ENCODE assay signal across 8 cellular contexts in the genomic region with DNA sequence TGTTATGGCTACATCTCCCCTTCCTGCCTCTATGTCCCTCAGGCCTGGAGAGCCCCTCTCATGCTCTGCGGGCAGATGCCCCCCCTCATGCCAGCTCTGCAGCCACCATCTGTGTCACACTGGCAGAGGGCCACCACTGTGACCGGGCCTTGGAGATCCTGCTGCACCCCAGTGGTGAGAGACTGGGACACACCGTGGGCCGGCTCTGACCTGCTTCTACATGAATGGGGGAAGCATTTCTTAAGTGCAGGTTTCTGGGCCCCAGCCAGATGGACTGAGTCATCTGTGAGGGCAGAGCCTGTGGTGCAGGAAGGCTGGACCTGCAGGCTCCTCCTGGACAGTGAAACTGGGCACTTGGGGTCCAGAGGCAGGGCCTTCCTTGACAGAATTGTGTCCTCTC. TPM values are rescaled to one million over a fixed set of nuclear protein-coding genes. Genes with fewer than 3 reads are reported as not detected.
DNase-seq lines count a peak whose midpoint lies in the region; ATAC-seq, FAIRE-seq and TF ChIP-seq lines count a peak whose summit lies in the region.

No MANE protein-coding gene starts in this region.

- H3K36me3 Mint-ChIP-seq in naive thymus-derived CD8-positive, alpha-beta T cell, result peaks cover 0 to 2% (median 0%) of the 10 kb centered on the region in 3 donors

- no peak overlapping the region for H3K4me3 Mint-ChIP-seq in naive thymus-derived CD8-positive, alpha-beta T cell

- ATAC-seq in K562 (peak; percentile 77), lower lobe of right lung (peak; percentile 38 to 40), GM18870 (IDR thresholded peaks at IDR 0.05; ENCODE audit: unreplicated experiment) (no peak)
- no peak for ATAC-seq in naive thymus-derived CD8-positive, alpha-beta T cell

- TF ChIP-seq RAD21 in K562 (CRISPR knock-in tag; conservative IDR thresholded peaks at IDR 0.05 in 1 of 2, IDR thresholded peaks at IDR 0.05 in 1 of 2), result peak in 1 of 2 experiments; percentile 23; a peak in 1 of 4 replicates

- H3K4me1 Mint-ChIP-seq in naive thymus-derived CD8-positive, alpha-beta T cell, result peaks cover 6 to 10% (median 8%) of the 10 kb centered on the region in 4 donors

- no peak overlapping the region for H3K4me3 ChIP-seq in K562
- no peak overlapping the region for H3K4me3 ChIP-seq in lower lobe of right lung

- no peaks in the 10 kb centered on the region for H3K9me3 Mint-ChIP-seq in naive thymus-derived CD8-positive, alpha-beta T cell

- peaks cover 0 to 39% of the 10 kb centered on the region in 2 experiments; a peak in 3 of 5 replicates for H3K4me1 ChIP-seq in K562 (replicated peaks in 1 of 2; ENCODE audit: control insufficient read depth in 2 of 2, insufficient read depth in 2 of 2, low read length in 2 of 2)
- H3K4me1 ChIP-seq in lower lobe of right lung, result peaks cover 11% of the 10 kb centered on the region

- DNase-seq in C1 segment of cervical spinal cord (lab: John Stamatoyannopoulos, UW) (peak in 9 of 14 donors; percentile 6 to 83 (median 26)), LHCN-M2 (ENCODE audit: low read depth) (peak; percentile 77), K562 (ENCODE audit: extremely low read depth in 1 of 4, low spot score in 3 of 4) (peak; percentile 43 to 68 (median 54)), lower lobe of right lung (peak; percentile 71), NCI-H1048 (lab: John Stamatoyannopoulos, UW) (no peak), GF-D8 (lab: John Stamatoyannopoulos, UW) (no peak)
- DNase-seq in naive thymus-derived CD8-positive, alpha-beta T cell, result no peak

- no peaks in the 10 kb centered on the region for H3K9me3 ChIP-seq in K562 (replicated peaks; ENCODE audit: control insufficient read depth, insufficient read depth, low read depth, low read length)
- no peaks in the 10 kb centered on the region for H3K9me3 ChIP-seq in lower lobe of right lung

- H3K36me3 ChIP-seq in K562 (ENCODE audit: control insufficient read depth, insufficient read depth, low read length) (no peaks in the 10 kb centered on the region), lower lobe of right lung (no peaks in the 10 kb centered on the region)

- BruUV-seq in K562 (replicated peaks; lab: Mats Ljungman, UMichigan), result no TSS peak

- in situ Hi-C loops in K562 (cut with MboI), result no loop called here

- intact Hi-C loops in K562 (cut with micrococcal nuclease) (no loop called here), lower lobe of right lung (cut with DNase I) (no loop called here)

- no peak for FAIRE-seq in K562 (lab: Jason Lieb, UNC)

- 0 out of 2 replicates have a peak, but pooled peaks cover 5% of the 10 kb centered on the region for H4K20me1 ChIP-seq in K562 (replicated peaks; ENCODE audit: control insufficient read depth, insufficient read depth, low read length)

- no peak overlapping the region for H3K27ac ChIP-seq in K562 (ENCODE audit: extremely low read depth, low read depth, low read length)
- H3K27ac ChIP-seq in lower lobe of right lung, result no peak overlapping the region

- CTCF ChIA-PET in K562 (lab: Yijun Ruan, JAX; ENCODE audit: low intra/inter-chr PET ratio), result no interaction called here

- 0% methylated on average over 3 of the region's 4 CpGs for WGBS in K562 (ENCODE audit: insufficient coverage, low coverage, missing lambda C conversion rate)

- no peaks in the 10 kb centered on the region for H3K9me1 ChIP-seq in K562 (ENCODE audit: control insufficient read depth, insufficient read depth, low read length)

- no peaks in the 10 kb centered on the region for H3K79me2 ChIP-seq in K562 (ENCODE audit: control insufficient read depth, insufficient read depth, low read length)

- H3K27me3 ChIP-seq in K562 (ENCODE audit: control insufficient read depth in 2 of 2, insufficient read depth in 2 of 2, low read length in 2 of 2) (peaks cover 32 to 63% of the 10 kb centered on the region in 2 experiments), lower lobe of right lung (ENCODE audit: low read depth) (peaks cover 58% of the 10 kb centered on the region)

- TF ChIP-seq CTCF in K562 (IDR thresholded peaks at IDR 0.05 in 2 of 3, conservative IDR thresholded peaks at IDR 0.05 in 1 of 3; ENCODE audit: insufficient read depth in 2 of 3, low read depth in 1 of 3, low read length in 3 of 3) (peak in 2 of 3 experiments; percentile 13 to 17; a peak in 2 of 6 replicates), lower lobe of right lung (IDR thresholded peaks at IDR 0.05) (no peak)

- H3K9ac ChIP-seq in K562 (ENCODE audit: insufficient read depth in 1 of 2, low read depth in 2 of 2, low read length in 2 of 2), result peak overlapping the region in 1 of 2 experiments; percentile 6; a peak in 1 of 4 replicates

- H3K4me2 ChIP-seq in K562 (ENCODE audit: insufficient read depth, low read length), result no peak overlapping the region

- H3K27me3 Mint-ChIP-seq in naive thymus-derived CD8-positive, alpha-beta T cell, result peaks cover 19 to 38% (median 22%) of the 10 kb centered on the region in 5 donors

- H3K27ac Mint-ChIP-seq in naive thymus-derived CD8-positive, alpha-beta T cell, result no peak overlapping the region

- TF ChIP-seq POLR2A in K562 (conservative IDR thresholded peaks at IDR 0.05), result no peak

- TF ChIP-seq EP300 in K562 (IDR thresholded peaks at IDR 0.05; ENCODE audit: low read length), result no peak

- POLR2A ChIA-PET in K562 (lab: Yijun Ruan, JAX), result interaction anchor here (0.6 kb wide), 2 partner anchors 82 to 980 kb away, joined by 3 to 4 read pairs; no protein-coding TSS in a partner anchor
- POLR2A ChIA-PET in naive thymus-derived CD8-positive, alpha-beta T cell (lab: Charles Lee), result no interaction called here

- H2AFZ ChIP-seq in K562 (ENCODE audit: low read depth, low read length), result no peak overlapping the region

RNA-seq across cellular contexts. Expression of gene VWA5B2, which starts 4.8 kb away (rescaled TPM):
- total RNA-seq in LHCN-M2 (2014; rRNA removed), result not detected in 2 replicates
- not detected for polyA plus RNA-seq in LHCN-M2 (2012)
- total RNA-seq in K562 (2011; cell fraction: chromatin; rRNA removed; ENCODE audit: low replicate concordance), result not detected in 2 replicates
- total RNA-seq in K562 (2011; cell fraction: nucleolus; rRNA removed), result not detected in 2 replicates
- not detected in 2 replicates for total RNA-seq in K562 (2011; cell fraction: nucleoplasm; rRNA removed)
- total RNA-seq in K562 (2014; rRNA removed), result not detected in 2 replicates
- total RNA-seq in K562 (2014; rRNA removed; fragmentation: Illumina TruSeq; extraction: Trizol), result not detected in 2 replicates
- total RNA-seq in K562 (2015; rRNA removed; fragmentation: Illumina TruSeq; extraction: Trizol), result not detected in 2 replicates
- 0.04 TPM in 1 of 2 replicates, not detected in the other for total RNA-seq in K562 (2021)
- polyA plus RNA-seq in K562 (2011; rRNA removed), result not detected in 2 replicates
- polyA plus RNA-seq in K562 (2011; cell fraction: cytosol; rRNA removed), result not detected in 2 replicates
- polyA plus RNA-seq in K562 (2011; cell fraction: nucleus; rRNA removed), result not detected in 2 replicates
- 0.03 and 0.18 TPM in 2 replicates for polyA plus RNA-seq in K562 (2012)
- not detected in 2 replicates for polyA plus RNA-seq in K562 (2014; fragmentation: Illumina TruSeq; extraction: Trizol)
- polyA plus RNA-seq in K562 (2014; fragmentation: Nextera tagmentation; extraction: Ambion mirVana), result not detected
- not detected in 2 replicates for polyA plus RNA-seq in K562 (2014; rRNA removed)
- polyA minus RNA-seq in K562 (2011; rRNA and poly(A)+ RNA removed), result not detected in 2 replicates
- not detected in 2 replicates for polyA minus RNA-seq in K562 (2011; cell fraction: cytosol; rRNA and poly(A)+ RNA removed)
- not detected in 2 replicates for polyA minus RNA-seq in K562 (2011; cell fraction: nucleus; rRNA and poly(A)+ RNA removed)
- total RNA-seq in lower lobe of right lung, result 0.47 TPM
- total RNA-seq in naive thymus-derived CD8-positive, alpha-beta T cell, result under 1 TPM in 1 of 2 experiments, not detected in 1; 0.41 TPM
- under 1 TPM in 2 of 3 donors, not detected in 1; 0.12 to 0.23 TPM for polyA plus RNA-seq in naive thymus-derived CD8-positive, alpha-beta T cell

RNA-seq across cellular contexts. Expression of gene ALG3, which starts 14.5 kb away (rescaled TPM):
- total RNA-seq in LHCN-M2 (2014; rRNA removed) (71.4 and 77.7 TPM in 2 replicates), K562 (2014; rRNA removed) (80.1 and 93.3 TPM in 2 replicates), K562 (2014; rRNA removed; fragmentation: Illumina TruSeq; extraction: Trizol) (34.4 and 39.9 TPM in 2 replicates), K562 (2015; rRNA removed; fragmentation: Illumina TruSeq; extraction: Trizol) (47.5 and 48.2 TPM in 2 replicates), K562 (2021) (107 and 110 TPM in 2 replicates), lower lobe of right lung (30.1 TPM)
- polyA plus RNA-seq in LHCN-M2 (2012), result 34.2 TPM
- total RNA-seq in K562 (2011; cell fraction: chromatin; rRNA removed; ENCODE audit: low replicate concordance), result 121 and 277 TPM in 2 replicates
- 275 and 294 TPM in 2 replicates for total RNA-seq in K562 (2011; cell fraction: nucleolus; rRNA removed)
- total RNA-seq in K562 (2011; cell fraction: nucleoplasm; rRNA removed), result 247 and 308 TPM in 2 replicates
- polyA plus RNA-seq in K562 (2011; rRNA removed) (85.8 and 106 TPM in 2 replicates), K562 (2014; fragmentation: Illumina TruSeq; extraction: Trizol) (103 and 120 TPM in 2 replicates), K562 (2014; fragmentation: Nextera tagmentation; extraction: Ambion mirVana) (10 to 100 TPM; 37.5 to 41.1 TPM), K562 (2014; rRNA removed) (81.0 and 81.3 TPM in 2 replicates)
- polyA plus RNA-seq in K562 (2011; cell fraction: cytosol; rRNA removed), result 225 and 291 TPM in 2 replicates
- 181 and 255 TPM in 2 replicates for polyA plus RNA-seq in K562 (2011; cell fraction: nucleus; rRNA removed)
- polyA plus RNA-seq in K562 (2012), result 84.6 and 84.9 TPM in 2 replicates
- polyA minus RNA-seq in K562 (2011; rRNA and poly(A)+ RNA removed), result 146 and 213 TPM in 2 replicates
- 102 and 118 TPM in 2 replicates for polyA minus RNA-seq in K562 (2011; cell fraction: cytosol; rRNA and poly(A)+ RNA removed)
- 125 and 146 TPM in 2 replicates for polyA minus RNA-seq in K562 (2011; cell fraction: nucleus; rRNA and poly(A)+ RNA removed)
- 10 to 100 TPM; 37.7 to 45.3 TPM for total RNA-seq in naive thymus-derived CD8-positive, alpha-beta T cell
- 10 to 100 TPM; 47.6 to 68.6 (median 49.8) TPM for polyA plus RNA-seq in naive thymus-derived CD8-positive, alpha-beta T cell

RNA-seq across cellular contexts. Expression of gene EEF1AKMT4, which starts 15.2 kb away (rescaled TPM):
- total RNA-seq in LHCN-M2 (2014; rRNA removed) (2.9 and 5.2 TPM in 2 replicates), K562 (2014; rRNA removed) (24.5 and 29.6 TPM in 2 replicates), K562 (2014; rRNA removed; fragmentation: Illumina TruSeq; extraction: Trizol) (8.7 and 10.3 TPM in 2 replicates), K562 (2015; rRNA removed; fragmentation: Illumina TruSeq; extraction: Trizol) (11.5 and 11.6 TPM in 2 replicates), K562 (2021) (16.8 and 17.0 TPM in 2 replicates), lower lobe of right lung (2.6 TPM)
- polyA plus RNA-seq in LHCN-M2 (2012), result 3.9 TPM
- total RNA-seq in K562 (2011; cell fraction: chromatin; rRNA removed; ENCODE audit: low replicate concordance), result 5.5 and 16.7 TPM in 2 replicates
- total RNA-seq in K562 (2011; cell fraction: nucleolus; rRNA removed), result 18.0 and 19.9 TPM in 2 replicates
- 14.8 and 19.7 TPM in 2 replicates for total RNA-seq in K562 (2011; cell fraction: nucleoplasm; rRNA removed)
- polyA plus RNA-seq in K562 (2011; rRNA removed) (18.9 and 22.4 TPM in 2 replicates), K562 (2014; fragmentation: Illumina TruSeq; extraction: Trizol) (15.8 and 19.5 TPM in 2 replicates), K562 (2014; fragmentation: Nextera tagmentation; extraction: Ambion mirVana) (10 to 100 TPM; 47.4 to 49.4 TPM), K562 (2014; rRNA removed) (27.1 and 27.7 TPM in 2 replicates)
- polyA plus RNA-seq in K562 (2011; cell fraction: cytosol; rRNA removed), result 46.0 and 68.4 TPM in 2 replicates
- 17.7 and 18.3 TPM in 2 replicates for polyA plus RNA-seq in K562 (2011; cell fraction: nucleus; rRNA removed)
- polyA plus RNA-seq in K562 (2012), result 13.2 and 17.4 TPM in 2 replicates
- 13.2 and 19.6 TPM in 2 replicates for polyA minus RNA-seq in K562 (2011; rRNA and poly(A)+ RNA removed)
- polyA minus RNA-seq in K562 (2011; cell fraction: cytosol; rRNA and poly(A)+ RNA removed), result 7.8 and 11.6 TPM in 2 replicates
- polyA minus RNA-seq in K562 (2011; cell fraction: nucleus; rRNA and poly(A)+ RNA removed), result 11.4 and 15.1 TPM in 2 replicates
- total RNA-seq in naive thymus-derived CD8-positive, alpha-beta T cell, result 1 to 10 TPM; 1.4 to 1.8 TPM
- 1 to 10 TPM; 3.4 to 4.0 (median 3.5) TPM for polyA plus RNA-seq in naive thymus-derived CD8-positive, alpha-beta T cell

RNA-seq across cellular contexts. Expression of gene CAMK2N2, which starts 27.1 kb away (rescaled TPM):
- total RNA-seq in LHCN-M2 (2014; rRNA removed) (0.69 TPM in 1 of 2 replicates, not detected in the other), K562 (2014; rRNA removed) (0.12 TPM in 1 of 2 replicates, not detected in the other), K562 (2014; rRNA removed; fragmentation: Illumina TruSeq; extraction: Trizol) (not detected in 2 replicates), K562 (2015; rRNA removed; fragmentation: Illumina TruSeq; extraction: Trizol) (not detected in 2 replicates), K562 (2021) (0.22 and 0.27 TPM in 2 replicates), lower lobe of right lung (not detected)
- polyA plus RNA-seq in LHCN-M2 (2012), result 1.3 TPM
- not detected in 2 replicates for total RNA-seq in K562 (2011; cell fraction: chromatin; rRNA removed; ENCODE audit: low replicate concordance)
- not detected in 2 replicates for total RNA-seq in K562 (2011; cell fraction: nucleolus; rRNA removed)
- not detected in 2 replicates for total RNA-seq in K562 (2011; cell fraction: nucleoplasm; rRNA removed)
- polyA plus RNA-seq in K562 (2011; rRNA removed) (0.05 and 0.08 TPM in 2 replicates), K562 (2014; fragmentation: Illumina TruSeq; extraction: Trizol) (0.12 and 0.26 TPM in 2 replicates), K562 (2014; fragmentation: Nextera tagmentation; extraction: Ambion mirVana) (not detected), K562 (2014; rRNA removed) (0.11 TPM in 1 of 2 replicates, not detected in the other)
- polyA plus RNA-seq in K562 (2011; cell fraction: cytosol; rRNA removed), result 0.10 and 0.18 TPM in 2 replicates
- 0.70 TPM in 1 of 2 replicates, not detected in the other for polyA plus RNA-seq in K562 (2011; cell fraction: nucleus; rRNA removed)
- 0.11 and 0.13 TPM in 2 replicates for polyA plus RNA-seq in K562 (2012)
- 0.25 TPM in 1 of 2 replicates, not detected in the other for polyA minus RNA-seq in K562 (2011; rRNA and poly(A)+ RNA removed)
- not detected in 2 replicates for polyA minus RNA-seq in K562 (2011; cell fraction: cytosol; rRNA and poly(A)+ RNA removed)
- 0.27 TPM in 1 of 2 replicates, not detected in the other for polyA minus RNA-seq in K562 (2011; cell fraction: nucleus; rRNA and poly(A)+ RNA removed)
- not detected for total RNA-seq in naive thymus-derived CD8-positive, alpha-beta T cell
- polyA plus RNA-seq in naive thymus-derived CD8-positive, alpha-beta T cell, result not detected

RNA-seq across cellular contexts. Expression of gene ECE2, which starts 41.6 kb away (rescaled TPM):
- total RNA-seq in LHCN-M2 (2014; rRNA removed) (not detected in 2 replicates), K562 (2014; rRNA removed) (not detected in 2 replicates), K562 (2014; rRNA removed; fragmentation: Illumina TruSeq; extraction: Trizol) (not detected in 2 replicates), K562 (2015; rRNA removed; fragmentation: Illumina TruSeq; extraction: Trizol) (not detected in 2 replicates), K562 (2021) (not detected in 2 replicates), lower lobe of right lung (not detected)
- polyA plus RNA-seq in LHCN-M2 (2012), result not detected
- not detected in 2 replicates for total RNA-seq in K562 (2011; cell fraction: chromatin; rRNA removed; ENCODE audit: low replicate concordance)
- total RNA-seq in K562 (2011; cell fraction: nucleolus; rRNA removed), result not detected in 2 replicates
- total RNA-seq in K562 (2011; cell fraction: nucleoplasm; rRNA removed), result 0.15 TPM in 1 of 2 replicates, not detected in the other
- polyA plus RNA-seq in K562 (2011; rRNA removed) (not detected in 2 replicates), K562 (2014; fragmentation: Illumina TruSeq; extraction: Trizol) (not detected in 2 replicates), K562 (2014; fragmentation: Nextera tagmentation; extraction: Ambion mirVana) (not detected), K562 (2014; rRNA removed) (not detected in 2 replicates)
- 0.03 TPM in 1 of 2 replicates, not detected in the other for polyA plus RNA-seq in K562 (2011; cell fraction: cytosol; rRNA removed)
- polyA plus RNA-seq in K562 (2011; cell fraction: nucleus; rRNA removed), result 0.06 TPM in 1 of 2 replicates, not detected in the other
- not detected in 2 replicates for polyA plus RNA-seq in K562 (2012)
- polyA minus RNA-seq in K562 (2011; rRNA and poly(A)+ RNA removed), result not detected in 2 replicates
- polyA minus RNA-seq in K562 (2011; cell fraction: cytosol; rRNA and poly(A)+ RNA removed), result not detected in 2 replicates
- not detected in 2 replicates for polyA minus RNA-seq in K562 (2011; cell fraction: nucleus; rRNA and poly(A)+ RNA removed)
- not detected for total RNA-seq in naive thymus-derived CD8-positive, alpha-beta T cell
- polyA plus RNA-seq in naive thymus-derived CD8-positive, alpha-beta T cell, result not detected

Comparison
In these comparisons a context has a peak if more than half of its experiments do, and no peak if none do; other contexts are left out.
1. DNase-seq: peak in C1 segment of cervical spinal cord (9 of 14), LHCN-M2 (single experiment), K562 (4 of 4) and lower lobe of right lung (single experiment); none in naive thymus-derived CD8-positive, alpha-beta T cell (0 of 10), NCI-H1048 (single experiment) and GF-D8 (single experiment).
2. ATAC-seq: peak in K562 (single experiment) and lower lobe of right lung (2 of 2); none in naive thymus-derived CD8-positive, alpha-beta T cell (0 of 2) and GM18870 (single experiment).